In the genomic region with DNA sequence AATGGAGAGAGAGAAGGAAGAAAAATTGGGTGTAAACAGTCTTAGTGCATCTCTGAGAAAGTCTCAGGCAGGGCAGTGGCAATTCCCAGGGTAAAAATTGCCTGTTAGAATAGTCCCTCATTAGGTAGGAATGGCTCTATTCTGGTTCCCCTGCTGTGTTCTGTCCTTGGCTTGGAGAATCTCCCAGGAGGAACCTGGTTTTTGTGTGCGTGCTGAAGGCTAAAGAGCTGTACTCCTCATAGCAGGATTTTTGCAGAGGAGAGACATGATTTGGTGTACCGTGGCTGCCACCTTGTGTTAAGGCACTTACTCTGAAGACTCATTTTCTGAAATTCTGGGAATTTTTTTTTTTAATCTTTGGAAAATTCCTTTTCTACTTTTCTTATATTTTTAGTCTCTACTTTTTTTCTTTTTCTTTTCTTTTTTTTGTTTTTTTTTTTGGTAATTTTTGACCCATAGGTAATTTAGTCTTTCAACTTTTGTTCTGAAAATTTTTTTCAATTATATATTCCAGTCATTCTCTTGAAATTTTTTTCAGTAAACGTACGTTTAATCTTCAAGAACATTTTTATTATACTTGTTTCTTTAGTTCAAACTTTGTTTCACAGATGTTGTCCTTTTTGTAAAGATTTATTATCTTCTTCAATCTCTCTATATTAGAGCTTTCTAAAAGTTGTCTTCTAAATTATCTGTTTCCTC, we compare ENCODE assay signal across 9 cellular contexts.
DNase-seq lines count a peak whose midpoint lies in the region; ATAC-seq and TF ChIP-seq lines count a peak whose summit lies in the region.
"Had no signal": no experiment of that assay in that cellular context is flagged by ENCODE, and none has a peak within 500 bp of the region (broad histone marks: within the 10 kb centered on the region; RNA-seq: fewer than 3 reads in every experiment).

No MANE protein-coding gene starts in this region.

- no peak overlapping the region for H3K27ac ChIP-seq in RWPE1
- H3K27ac ChIP-seq: upper lobe of left lung had no signal

- DNase-seq in activated CD8-positive, alpha-beta memory T cell treated with anti-CD3 and anti-CD28 coated beads, Interleukin-2, amount 10 ng/mL, durations not matched to agents 7 days and 5 days: peak; percentile 58
- DNase-seq in activated CD8-positive, alpha-beta memory T cell treated with anti-CD3 and anti-CD28 coated beads, Interleukin-2, amount 50 U/mL, for 4 hours: no peak
- DNase-seq in RWPE1 (ENCODE audit: low spot score) (peak; percentile 43), ecto neural progenitor cell (ENCODE audit: low spot score) (peak; percentile 67), lung microvascular endothelial cell (ENCODE audit: low read depth in 2 of 2) (peak; percentile 76 to 81)
- no peak for DNase-seq in effector CD8-positive, alpha-beta T cell (lab: John Stamatoyannopoulos, UW)
- DNase-seq: upper lobe of left lung had no signal

- CTCF ChIA-PET in activated CD8-positive, alpha-beta memory T cell treated with anti-CD3 and anti-CD28 coated beads, Interleukin-2, amount 10 ng/mL, durations not matched to agents 7 days and 5 days (lab: Charles Lee): interaction anchor here (0.8 to 1.8 kb wide), 9 partner anchors 13 to 267 kb away, joined by 3 to 7 read pairs (median 4); no protein-coding TSS in a partner anchor
- CTCF ChIA-PET in RWPE1 (lab: Yijun Ruan, JAX): interaction anchor here (0.5 kb wide), 1 partner anchor 9 kb away, joined by 5 read pairs; no protein-coding TSS in a partner anchor

- no peak overlapping the region for H3K4me3 Mint-ChIP-seq in activated CD8-positive, alpha-beta memory T cell treated with anti-CD3 and anti-CD28 coated beads, Interleukin-2, amount 10 ng/mL, durations not matched to agents 7 days and 5 days

- peaks cover 26% of the 10 kb centered on the region for H3K36me3 Mint-ChIP-seq in activated CD8-positive, alpha-beta memory T cell treated with anti-CD3 and anti-CD28 coated beads, Interleukin-2, amount 10 ng/mL, durations not matched to agents 7 days and 5 days

- H3K27me3 Mint-ChIP-seq in activated CD8-positive, alpha-beta memory T cell treated with anti-CD3 and anti-CD28 coated beads, Interleukin-2, amount 10 ng/mL, durations not matched to agents 7 days and 5 days: no peaks in the 10 kb centered on the region

- peak; percentile 39 for ATAC-seq in activated CD8-positive, alpha-beta memory T cell treated with anti-CD3 and anti-CD28 coated beads, Interleukin-2, amount 10 ng/mL, durations not matched to agents 7 days and 5 days
- no peak for ATAC-seq in GM18517 (IDR thresholded peaks at IDR 0.05; ENCODE audit: unreplicated experiment)

- no peak overlapping the region for H3K27ac Mint-ChIP-seq in activated CD8-positive, alpha-beta memory T cell treated with anti-CD3 and anti-CD28 coated beads, Interleukin-2, amount 10 ng/mL, durations not matched to agents 7 days and 5 days

- POLR2A ChIA-PET in RWPE1 (lab: Yijun Ruan, JAX; ENCODE audit: low non-redundant PET): no interaction called here

- H3K9me3 Mint-ChIP-seq in activated CD8-positive, alpha-beta memory T cell treated with anti-CD3 and anti-CD28 coated beads, Interleukin-2, amount 10 ng/mL, durations not matched to agents 7 days and 5 days (ENCODE audit: low read depth): peaks cover 9% of the 10 kb centered on the region

- TF ChIP-seq CTCF in LNCAP (IDR thresholded peaks at IDR 0.05): peak; percentile 67
- TF ChIP-seq CTCF in RWPE1 (conservative IDR thresholded peaks at IDR 0.05; ENCODE audit: low read depth): peak; percentile 56

- H3K4me1 Mint-ChIP-seq in activated CD8-positive, alpha-beta memory T cell treated with anti-CD3 and anti-CD28 coated beads, Interleukin-2, amount 10 ng/mL, durations not matched to agents 7 days and 5 days: no peaks in the 10 kb centered on the region

Comparison
In these comparisons a context has a peak if more than half of its experiments do, and no peak if none do; other contexts are left out.
1. DNase-seq: peak in activated CD8-positive, alpha-beta memory T cell treated with anti-CD3 and anti-CD28 coated beads, Interleukin-2, amount 10 ng/mL, durations not matched to agents 7 days and 5 days (single experiment), RWPE1 (single experiment), ecto neural progenitor cell (single experiment) and lung microvascular endothelial cell (2 of 2); none in activated CD8-positive, alpha-beta memory T cell treated with anti-CD3 and anti-CD28 coated beads, Interleukin-2, amount 50 U/mL, for 4 hours (single experiment) and effector CD8-positive, alpha-beta T cell (single experiment).